In the genomic region with DNA sequence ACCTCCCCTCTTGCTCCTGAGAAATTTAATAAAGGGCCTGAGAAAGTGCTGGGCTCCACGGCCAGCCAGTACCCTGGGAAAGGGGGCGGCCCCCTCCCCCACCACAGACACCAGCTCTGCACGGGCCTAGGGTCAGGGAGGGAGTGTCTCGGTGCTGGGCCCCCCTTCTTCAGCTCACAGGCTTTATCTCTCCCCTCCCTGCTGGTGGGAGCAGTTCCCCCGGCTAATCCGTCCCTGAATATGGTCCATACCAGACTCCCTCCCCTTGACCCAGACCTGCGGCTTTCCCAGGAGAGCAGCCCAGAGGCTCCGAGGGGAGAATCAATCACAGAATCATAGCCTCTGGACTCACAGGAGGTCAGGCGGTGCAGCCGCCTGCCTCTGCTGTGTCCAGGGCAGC, we compare ENCODE assay signal across 24 cellular contexts. TPM values are rescaled to one million over a fixed set of nuclear protein-coding genes. Genes with fewer than 3 reads are reported as not detected.
"Had no signal": no experiment of that assay in that cellular context is flagged by ENCODE, and none has a peak within 500 bp of the region (broad histone marks: within the 10 kb centered on the region; RNA-seq: fewer than 3 reads in every experiment).

No MANE protein-coding gene starts in this region.

- H3K36me3 ChIP-seq: thyroid gland, uterus had no signal

- H3K4me1 ChIP-seq: thyroid gland, uterus had no signal

- DNase-seq: activated CD4-positive, alpha-beta T cell treated with anti-CD3 and anti-CD28 coated beads, Interleukin-2, amount 10 ng/mL, durations not matched to agents 24 days and 14 days; activated CD4-positive, CD25-positive, alpha-beta regulatory T cell; activated CD8-positive, alpha-beta T cell treated with anti-CD3 and anti-CD28 coated beads for 36 hours; activated naive CD4-positive, alpha-beta T cell treated with Interleukin-2 at 50 U/mL for 16 hours; activated naive CD8-positive, alpha-beta T cell treated with anti-CD3 and anti-CD28 coated beads, Interleukin-2, amount 10 ng/mL, durations not matched to agents 7 days and 5 days; activated T-cell treated with anti-CD3 and anti-CD28 coated beads, Interleukin-2, amount 50 U/mL, for 1 hour; amygdala; caudate nucleus; effector memory CD8-positive, alpha-beta T cell; foreskin fibroblast; hypothalamus; mesenchymal stem cell; mucosa of descending colon; naive B cell; nucleus accumbens; stimulated activated CD4-positive, alpha-beta T cell treated with anti-CD3 and anti-CD28 coated beads, Interleukin-2, amount 100 ng/mL, for 24 hours; stimulated activated naive CD4-positive, alpha-beta T cell treated with Interleukin-2 at 50 U/mL for 16 hours; thyroid gland; uterus had no signal

- H3K4me3 ChIP-seq: mucosa of descending colon, thyroid gland, uterus had no signal

- H3K36me3 Mint-ChIP-seq: activated naive CD8-positive, alpha-beta T cell treated with anti-CD3 and anti-CD28 coated beads, Interleukin-2, amount 10 ng/mL, durations not matched to agents 7 days and 5 days; naive B cell had no signal

- FAIRE-seq: TTC549 had no signal

- H3K9me3 Mint-ChIP-seq: activated CD4-positive, alpha-beta T cell treated with anti-CD3 and anti-CD28 coated beads, Interleukin-2, amount 10 ng/mL, durations not matched to agents 24 days and 14 days; activated CD8-positive, alpha-beta T cell treated with anti-CD3 and anti-CD28 coated beads for 36 hours; activated naive CD8-positive, alpha-beta T cell treated with anti-CD3 and anti-CD28 coated beads, Interleukin-2, amount 10 ng/mL, durations not matched to agents 7 days and 5 days; activated T-helper 2 cell treated with anti-CD3 and anti-CD28 coated beads, Interferon-gamma antibody, Interleukin-2, Interleukin-4, amounts not matched to agents 10 μg/mL and 5 μg/mL and 100 μg/mL, durations not matched to agents 14 hours and 24 hours and 36 hours; effector memory CD8-positive, alpha-beta T cell; T-helper 2 cell treated with Interferon-gamma antibody and Interleukin-4, amounts not matched to agents 5 μg/mL and 100 μg/mL, for 36 hours had no signal

- H3K27ac ChIP-seq: thyroid gland, uterus had no signal

- H3K4me3 Mint-ChIP-seq: activated CD4-positive, alpha-beta T cell treated with anti-CD3 and anti-CD28 coated beads, Interleukin-2, amount 10 ng/mL, durations not matched to agents 24 days and 14 days; activated CD8-positive, alpha-beta T cell treated with anti-CD3 and anti-CD28 coated beads for 36 hours; activated naive CD8-positive, alpha-beta T cell treated with anti-CD3 and anti-CD28 coated beads, Interleukin-2, amount 10 ng/mL, durations not matched to agents 7 days and 5 days; effector memory CD8-positive, alpha-beta T cell; T-helper 2 cell treated with Interferon-gamma antibody and Interleukin-4, amounts not matched to agents 5 μg/mL and 100 μg/mL, for 36 hours had no signal

- H3K27me3 ChIP-seq: thyroid gland, uterus had no signal

- H3K27ac Mint-ChIP-seq: activated CD4-positive, alpha-beta T cell treated with anti-CD3 and anti-CD28 coated beads, Interleukin-2, amount 10 ng/mL, durations not matched to agents 24 days and 14 days; activated CD8-positive, alpha-beta T cell treated with anti-CD3 and anti-CD28 coated beads for 36 hours; activated naive CD8-positive, alpha-beta T cell treated with anti-CD3 and anti-CD28 coated beads, Interleukin-2, amount 10 ng/mL, durations not matched to agents 7 days and 5 days; activated T-helper 2 cell treated with anti-CD3 and anti-CD28 coated beads, Interferon-gamma antibody, Interleukin-2, Interleukin-4, amounts not matched to agents 10 μg/mL and 5 μg/mL and 100 μg/mL, durations not matched to agents 14 hours and 24 hours and 36 hours; T-helper 2 cell treated with Interferon-gamma antibody and Interleukin-4, amounts not matched to agents 5 μg/mL and 100 μg/mL, for 36 hours had no signal

- H3K4me1 Mint-ChIP-seq: activated CD4-positive, alpha-beta T cell treated with anti-CD3 and anti-CD28 coated beads, Interleukin-2, amount 10 ng/mL, durations not matched to agents 24 days and 14 days; activated naive CD8-positive, alpha-beta T cell treated with anti-CD3 and anti-CD28 coated beads, Interleukin-2, amount 10 ng/mL, durations not matched to agents 7 days and 5 days; naive B cell had no signal

- H3K9me3 ChIP-seq: mucosa of descending colon, thyroid gland, uterus had no signal

- ATAC-seq: activated CD8-positive, alpha-beta T cell treated with anti-CD3 and anti-CD28 coated beads for 36 hours; effector memory CD8-positive, alpha-beta T cell; mucosa of descending colon had no signal

RNA-seq across cellular contexts. Expression of gene RSPO1, which starts 26.0 kb away (rescaled TPM):
- total RNA-seq: activated CD4-positive, alpha-beta T cell treated with anti-CD3 and anti-CD28 coated beads, Interleukin-2, amount 10 ng/mL, durations not matched to agents 24 days and 14 days; activated CD8-positive, alpha-beta T cell treated with anti-CD3 and anti-CD28 coated beads for 36 hours; activated naive CD8-positive, alpha-beta T cell treated with anti-CD3 and anti-CD28 coated beads, Interleukin-2, amount 10 ng/mL, durations not matched to agents 7 days and 5 days; activated T-helper 2 cell treated with anti-CD3 and anti-CD28 coated beads, Interferon-gamma antibody, Interleukin-2, Interleukin-4, amounts not matched to agents 10 μg/mL and 5 μg/mL and 100 μg/mL, durations not matched to agents 14 hours and 24 hours and 36 hours; dermis microvascular lymphatic vessel endothelial cell; glomerular endothelial cell had no signal
